8 cellular contexts compared by ENCODE assay signal in the genomic region with DNA sequence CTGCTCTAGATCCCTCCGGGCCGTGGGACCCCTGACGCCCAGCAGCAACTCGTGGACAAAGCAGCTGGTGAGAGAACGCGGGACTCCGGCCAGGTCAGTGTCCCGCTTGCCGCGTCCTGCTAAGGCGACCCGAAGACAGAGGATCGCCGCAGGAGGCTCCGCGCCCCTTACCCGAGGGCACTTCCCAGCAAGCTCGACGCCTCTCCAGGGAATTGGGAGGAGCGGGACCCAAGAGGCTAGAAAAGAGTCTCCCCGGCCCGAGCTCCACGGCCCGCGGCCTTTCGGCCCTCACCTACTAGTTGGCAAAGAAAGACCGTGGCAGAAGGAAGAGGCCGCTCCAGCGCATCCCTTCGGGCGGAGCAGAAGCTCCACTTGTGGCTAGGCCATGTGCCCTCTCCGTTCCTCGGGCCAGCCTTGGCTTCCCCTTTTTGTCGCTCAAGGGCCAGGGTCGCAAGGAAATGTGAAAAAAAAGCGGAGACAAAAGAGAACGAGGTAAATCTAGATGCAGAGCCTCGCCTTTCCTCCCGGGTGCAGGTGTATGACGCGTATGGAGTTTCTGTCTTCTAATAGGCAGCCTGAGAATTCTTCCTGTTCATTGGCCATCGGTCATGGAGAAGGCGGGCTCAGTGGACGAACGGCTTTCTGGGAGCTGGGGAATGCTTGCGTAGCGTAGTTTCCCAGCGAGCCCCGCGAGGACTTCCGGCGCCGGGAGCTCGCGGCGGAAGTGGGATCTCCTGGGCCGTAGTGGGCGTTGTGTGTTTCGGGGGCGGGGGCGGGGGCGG. TPM values are rescaled to one million over a fixed set of nuclear protein-coding genes. Genes with fewer than 3 reads are reported as not detected.
A peak's percentile ranks its signal among the peaks of the same experiment; 100 is the strongest.
DNase-seq lines count a peak whose midpoint lies in the region; ATAC-seq and TF ChIP-seq lines count a peak whose summit lies in the region.

A gene with protein sequence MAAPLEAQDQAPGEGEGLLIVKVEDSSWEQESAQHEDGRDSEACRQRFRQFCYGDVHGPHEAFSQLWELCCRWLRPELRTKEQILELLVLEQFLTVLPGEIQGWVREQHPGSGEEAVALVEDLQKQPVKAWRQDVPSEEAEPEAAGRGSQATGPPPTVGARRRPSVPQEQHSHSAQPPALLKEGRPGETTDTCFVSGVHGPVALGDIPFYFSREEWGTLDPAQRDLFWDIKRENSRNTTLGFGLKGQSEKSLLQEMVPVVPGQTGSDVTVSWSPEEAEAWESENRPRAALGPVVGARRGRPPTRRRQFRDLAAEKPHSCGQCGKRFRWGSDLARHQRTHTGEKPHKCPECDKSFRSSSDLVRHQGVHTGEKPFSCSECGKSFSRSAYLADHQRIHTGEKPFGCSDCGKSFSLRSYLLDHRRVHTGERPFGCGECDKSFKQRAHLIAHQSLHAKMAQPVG (plus strand): TSS at position 692 of the 782 bp plus-strand sequence. CDS start 2,252 bp downstream, outside the sequence.

- H3K4me1 ChIP-seq in BE2C (no peaks in the 10 kb centered on the region), colonic mucosa (peaks cover 12% of the 10 kb centered on the region)

- peak within 1 kb of the TSS; percentile 93 for H3K27ac ChIP-seq in colonic mucosa

- H3K27me3 ChIP-seq in BE2C (no peaks in the 10 kb centered on the region), colonic mucosa (no peaks in the 10 kb centered on the region)

- intact Hi-C loops in colonic mucosa (cut with DNase I) (no loop called here), left colon (cut with DNase I, micrococcal nuclease) (no loop called here)

- peak; percentile 96 for DNase-seq in BE2C
- peak; percentile 94 to 97 for DNase-seq in NCI-H526 (lab: John Stamatoyannopoulos, UW)
- DNase-seq in activated CD4-positive, alpha-beta T cell treated with anti-CD3 and anti-CD28 coated beads for 4 hours = peak; percentile 89 to 91
- peak; percentile 96 for DNase-seq in colonic mucosa
- DNase-seq in left colon = peak; percentile 93 to 98
- peak; percentile 78 to 83 for DNase-seq in stimulated activated CD4-positive, alpha-beta T cell treated with anti-CD3 and anti-CD28 coated beads, Interleukin-1b, Interleukin-23, amount 100 ng/mL, for 4 hours (ENCODE audit: low read depth in 2 of 2)

- H3K4me3 ChIP-seq in BE2C (ENCODE audit: low read depth, low read length) = peak within 1 kb of the TSS; percentile 100
- peak within 1 kb of the TSS; percentile 83 for H3K4me3 ChIP-seq in colonic mucosa

- TF ChIP-seq CTCF in BE2C (IDR thresholded peaks at IDR 0.05; ENCODE audit: low read depth, low read length) (no peak), colonic mucosa (IDR thresholded peaks at IDR 0.05) (no peak)

- H3K36me3 ChIP-seq in BE2C (peaks cover 14% of the 10 kb centered on the region), colonic mucosa (no peaks in the 10 kb centered on the region)

- ATAC-seq in GM19324 (IDR thresholded peaks at IDR 0.05; ENCODE audit: low FRiP score, unreplicated experiment) (peak; percentile 88), HG03460 (IDR thresholded peaks at IDR 0.05; ENCODE audit: unreplicated experiment) (peak; percentile 90), left colon (peak; percentile 93)

- H3K9me3 ChIP-seq in BE2C (no peaks in the 10 kb centered on the region), colonic mucosa (no peaks in the 10 kb centered on the region)

- H3K9ac ChIP-seq in colonic mucosa (ENCODE audit: low read depth in 2 of 2, low read length in 2 of 2) = peak within 1 kb of the TSS; percentile 96 to 100

RNA-seq across cellular contexts. Expression of the gene that starts here (rescaled TPM):
- 30.1 TPM for polyA plus RNA-seq in BE2C (2012; ENCODE audit: insufficient read depth, insufficient read length, low read depth)
- total RNA-seq in colonic mucosa (10 to 100 TPM; 12.4 to 20.4 TPM), left colon (10 to 100 TPM; 12.3 to 13.8 TPM)

Comparison
In these comparisons a context has a peak if more than half of its experiments do, and no peak if none do; other contexts are left out.
1. Peak in every context shown above with its lines: DNase-seq, ATAC-seq, H3K4me3 ChIP-seq and H3K27ac ChIP-seq.